In the genomic region with DNA sequence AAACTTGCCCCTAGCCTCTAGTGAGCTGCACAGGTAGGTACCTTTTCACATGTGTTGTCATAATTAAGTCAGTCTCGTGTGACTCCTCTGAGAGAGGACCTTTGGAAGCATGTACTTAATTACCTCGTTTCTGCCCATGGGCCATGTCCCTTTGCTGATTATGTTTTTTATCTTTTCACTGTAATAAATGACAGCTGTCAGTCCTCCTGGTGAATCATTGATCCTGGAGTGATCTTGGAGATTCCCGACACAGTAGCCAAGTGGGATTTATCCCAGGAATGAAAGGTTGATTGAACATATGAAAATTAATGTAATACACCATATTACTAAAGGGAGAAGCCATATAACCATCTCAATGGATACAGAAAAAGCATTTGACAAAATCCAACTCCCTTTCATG, we compare ENCODE assay signal across 2 cellular contexts.
TF ChIP-seq lines count a peak whose summit lies in the region.

No MANE protein-coding gene starts in this region.

TF ChIP-seq in GM23338, 12 proteins besides CTCF, POLR2A, EP300 and RAD21 (continued from another document):
- TF ChIP-seq CREB1 (CRISPR knock-in tag; IDR thresholded peaks at IDR 0.05; ENCODE audit: low read depth) = no peak
- no peak for TF ChIP-seq ETS1 (IDR thresholded peaks at IDR 0.05)
- no peak for TF ChIP-seq JUNB (IDR thresholded peaks at IDR 0.05; ENCODE audit: unreplicated experiment)
- no peak for TF ChIP-seq ZNF114 (CRISPR knock-in tag; IDR thresholded peaks at IDR 0.05)
- no peak for TF ChIP-seq STAT1 (IDR thresholded peaks at IDR 0.05; ENCODE audit: unreplicated experiment)
- TF ChIP-seq, protein P1, sequence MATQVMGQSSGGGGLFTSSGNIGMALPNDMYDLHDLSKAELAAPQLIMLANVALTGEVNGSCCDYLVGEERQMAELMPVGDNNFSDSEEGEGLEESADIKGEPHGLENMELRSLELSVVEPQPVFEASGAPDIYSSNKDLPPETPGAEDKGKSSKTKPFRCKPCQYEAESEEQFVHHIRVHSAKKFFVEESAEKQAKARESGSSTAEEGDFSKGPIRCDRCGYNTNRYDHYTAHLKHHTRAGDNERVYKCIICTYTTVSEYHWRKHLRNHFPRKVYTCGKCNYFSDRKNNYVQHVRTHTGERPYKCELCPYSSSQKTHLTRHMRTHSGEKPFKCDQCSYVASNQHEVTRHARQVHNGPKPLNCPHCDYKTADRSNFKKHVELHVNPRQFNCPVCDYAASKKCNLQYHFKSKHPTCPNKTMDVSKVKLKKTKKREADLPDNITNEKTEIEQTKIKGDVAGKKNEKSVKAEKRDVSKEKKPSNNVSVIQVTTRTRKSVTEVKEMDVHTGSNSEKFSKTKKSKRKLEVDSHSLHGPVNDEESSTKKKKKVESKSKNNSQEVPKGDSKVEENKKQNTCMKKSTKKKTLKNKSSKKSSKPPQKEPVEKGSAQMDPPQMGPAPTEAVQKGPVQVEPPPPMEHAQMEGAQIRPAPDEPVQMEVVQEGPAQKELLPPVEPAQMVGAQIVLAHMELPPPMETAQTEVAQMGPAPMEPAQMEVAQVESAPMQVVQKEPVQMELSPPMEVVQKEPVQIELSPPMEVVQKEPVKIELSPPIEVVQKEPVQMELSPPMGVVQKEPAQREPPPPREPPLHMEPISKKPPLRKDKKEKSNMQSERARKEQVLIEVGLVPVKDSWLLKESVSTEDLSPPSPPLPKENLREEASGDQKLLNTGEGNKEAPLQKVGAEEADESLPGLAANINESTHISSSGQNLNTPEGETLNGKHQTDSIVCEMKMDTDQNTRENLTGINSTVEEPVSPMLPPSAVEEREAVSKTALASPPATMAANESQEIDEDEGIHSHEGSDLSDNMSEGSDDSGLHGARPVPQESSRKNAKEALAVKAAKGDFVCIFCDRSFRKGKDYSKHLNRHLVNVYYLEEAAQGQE (IDR thresholded peaks at IDR 0.05; ENCODE audit: unreplicated experiment) = no peak
- TF ChIP-seq, protein P2, sequence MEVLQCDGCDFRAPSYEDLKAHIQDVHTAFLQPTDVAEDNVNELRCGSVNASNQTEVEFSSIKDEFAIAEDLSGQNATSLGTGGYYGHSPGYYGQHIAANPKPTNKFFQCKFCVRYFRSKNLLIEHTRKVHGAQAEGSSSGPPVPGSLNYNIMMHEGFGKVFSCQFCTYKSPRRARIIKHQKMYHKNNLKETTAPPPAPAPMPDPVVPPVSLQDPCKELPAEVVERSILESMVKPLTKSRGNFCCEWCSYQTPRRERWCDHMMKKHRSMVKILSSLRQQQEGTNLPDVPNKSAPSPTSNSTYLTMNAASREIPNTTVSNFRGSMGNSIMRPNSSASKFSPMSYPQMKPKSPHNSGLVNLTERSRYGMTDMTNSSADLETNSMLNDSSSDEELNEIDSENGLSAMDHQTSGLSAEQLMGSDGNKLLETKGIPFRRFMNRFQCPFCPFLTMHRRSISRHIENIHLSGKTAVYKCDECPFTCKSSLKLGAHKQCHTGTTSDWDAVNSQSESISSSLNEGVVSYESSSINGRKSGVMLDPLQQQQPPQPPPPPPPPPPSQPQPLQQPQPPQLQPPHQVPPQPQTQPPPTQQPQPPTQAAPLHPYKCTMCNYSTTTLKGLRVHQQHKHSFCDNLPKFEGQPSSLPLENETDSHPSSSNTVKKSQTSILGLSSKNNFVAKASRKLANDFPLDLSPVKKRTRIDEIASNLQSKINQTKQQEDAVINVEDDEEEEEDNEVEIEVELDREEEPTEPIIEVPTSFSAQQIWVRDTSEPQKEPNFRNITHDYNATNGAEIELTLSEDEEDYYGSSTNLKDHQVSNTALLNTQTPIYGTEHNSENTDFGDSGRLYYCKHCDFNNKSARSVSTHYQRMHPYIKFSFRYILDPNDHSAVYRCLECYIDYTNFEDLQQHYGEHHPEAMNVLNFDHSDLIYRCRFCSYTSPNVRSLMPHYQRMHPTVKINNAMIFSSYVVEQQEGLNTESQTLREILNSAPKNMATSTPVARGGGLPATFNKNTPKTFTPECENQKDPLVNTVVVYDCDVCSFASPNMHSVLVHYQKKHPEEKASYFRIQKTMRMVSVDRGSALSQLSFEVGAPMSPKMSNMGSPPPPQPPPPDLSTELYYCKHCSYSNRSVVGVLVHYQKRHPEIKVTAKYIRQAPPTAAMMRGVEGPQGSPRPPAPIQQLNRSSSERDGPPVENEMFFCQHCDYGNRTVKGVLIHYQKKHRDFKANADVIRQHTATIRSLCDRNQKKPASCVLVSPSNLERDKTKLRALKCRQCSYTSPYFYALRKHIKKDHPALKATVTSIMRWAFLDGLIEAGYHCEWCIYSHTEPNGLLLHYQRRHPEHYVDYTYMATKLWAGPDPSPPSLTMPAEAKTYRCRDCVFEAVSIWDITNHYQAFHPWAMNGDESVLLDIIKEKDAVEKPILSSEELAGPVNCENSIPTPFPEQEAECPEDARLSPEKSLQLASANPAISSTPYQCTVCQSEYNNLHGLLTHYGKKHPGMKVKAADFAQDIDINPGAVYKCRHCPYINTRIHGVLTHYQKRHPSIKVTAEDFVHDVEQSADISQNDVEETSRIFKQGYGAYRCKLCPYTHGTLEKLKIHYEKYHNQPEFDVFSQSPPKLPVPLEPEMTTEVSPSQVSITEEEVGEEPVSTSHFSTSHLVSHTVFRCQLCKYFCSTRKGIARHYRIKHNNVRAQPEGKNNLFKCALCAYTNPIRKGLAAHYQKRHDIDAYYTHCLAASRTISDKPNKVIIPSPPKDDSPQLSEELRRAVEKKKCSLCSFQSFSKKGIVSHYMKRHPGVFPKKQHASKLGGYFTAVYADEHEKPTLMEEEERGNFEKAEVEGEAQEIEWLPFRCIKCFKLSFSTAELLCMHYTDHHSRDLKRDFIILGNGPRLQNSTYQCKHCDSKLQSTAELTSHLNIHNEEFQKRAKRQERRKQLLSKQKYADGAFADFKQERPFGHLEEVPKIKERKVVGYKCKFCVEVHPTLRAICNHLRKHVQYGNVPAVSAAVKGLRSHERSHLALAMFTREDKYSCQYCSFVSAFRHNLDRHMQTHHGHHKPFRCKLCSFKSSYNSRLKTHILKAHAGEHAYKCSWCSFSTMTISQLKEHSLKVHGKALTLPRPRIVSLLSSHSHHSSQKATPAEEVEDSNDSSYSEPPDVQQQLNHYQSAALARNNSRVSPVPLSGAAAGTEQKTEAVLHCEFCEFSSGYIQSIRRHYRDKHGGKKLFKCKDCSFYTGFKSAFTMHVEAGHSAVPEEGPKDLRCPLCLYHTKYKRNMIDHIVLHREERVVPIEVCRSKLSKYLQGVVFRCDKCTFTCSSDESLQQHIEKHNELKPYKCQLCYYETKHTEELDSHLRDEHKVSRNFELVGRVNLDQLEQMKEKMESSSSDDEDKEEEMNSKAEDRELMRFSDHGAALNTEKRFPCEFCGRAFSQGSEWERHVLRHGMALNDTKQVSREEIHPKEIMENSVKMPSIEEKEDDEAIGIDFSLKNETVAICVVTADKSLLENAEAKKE (CRISPR knock-in tag; IDR thresholded peaks at IDR 0.05) = no peak
TF ChIP-seq in GM23338: peak in this region for 0.

TF ChIP-seq in HEK293T, 16 proteins besides CTCF, POLR2A, EP300 and RAD21:
- TF ChIP-seq PKNOX1 (IDR thresholded peaks at IDR 0.05) (peak; percentile 46; the same call in 1 of the 2 replicates), BHLHE40 (IDR thresholded peaks at IDR 0.05; ENCODE audit: borderline replicate concordance) (no peak)
